22 cellular contexts compared by ENCODE assay signal in genomic region chr2:343355-343754, GRCh38. TPM values are rescaled to one million over a fixed set of nuclear protein-coding genes. Genes with fewer than 3 reads are reported as not detected.
A peak's percentile ranks its signal among the peaks of the same experiment; 100 is the strongest.
DNase-seq lines count a peak whose midpoint lies in the region; ATAC-seq and TF ChIP-seq lines count a peak whose summit lies in the region.
"Had no signal": no experiment of that assay in that cellular context is flagged by ENCODE, and none has a peak within 500 bp of the region (broad histone marks: within the 10 kb centered on the region; RNA-seq: fewer than 3 reads in every experiment).

No MANE protein-coding gene starts in this region.

- intact Hi-C loops in CD8-positive, alpha-beta T cell (cut with DNase I, micrococcal nuclease), result no loop called here
- intact Hi-C loops in PC-9 (cut with micrococcal nuclease; ENCODE audit: unreplicated experiment), result no loop called here

- POLR2A ChIA-PET in CD8-positive, alpha-beta T cell (lab: Charles Lee), result interaction anchor here (1.1 kb wide), 1 partner anchor 14 kb away, joined by 3 read pairs; no protein-coding TSS in a partner anchor
- POLR2A ChIA-PET in PC-9 (lab: Charles Lee; ENCODE audit: unreplicated experiment), result no interaction called here

- peaks cover 10% of the 10 kb centered on the region for H3K4me1 Mint-ChIP-seq in CD8-positive, alpha-beta T cell (ENCODE audit: low read depth)
- H3K4me1 Mint-ChIP-seq in IgD-negative memory B cell (peaks cover 9 to 20% (median 17%) of the 10 kb centered on the region in 3 donors), memory B cell (peaks cover 7% of the 10 kb centered on the region)

- H3K9me3 ChIP-seq in CD8-positive, alpha-beta T cell (ENCODE audit: low read length), result peaks cover 3% of the 10 kb centered on the region
- no peaks in the 10 kb centered on the region for H3K9me3 ChIP-seq in PC-9 (ENCODE audit: insufficient read depth, low read depth)

- no peaks in the 10 kb centered on the region for H4K20me1 ChIP-seq in PC-9 (ENCODE audit: insufficient read depth)
- H4K20me1 ChIP-seq: BLaER1 had no signal

- H3K27ac ChIP-seq in CD8-positive, alpha-beta T cell (ENCODE audit: low read depth, low read length), result no peak overlapping the region
- no peak overlapping the region for H3K27ac ChIP-seq in PC-9
- H3K27ac ChIP-seq: BLaER1, C4-2B, GM23248 had no signal

- H3K27me3 Mint-ChIP-seq in CD8-positive, alpha-beta T cell (ENCODE audit: low read depth), result peaks cover 9% of the 10 kb centered on the region
- H3K27me3 Mint-ChIP-seq in IgD-negative memory B cell, result peaks cover 1% of the 10 kb centered on the region
- peaks cover 3% of the 10 kb centered on the region for H3K27me3 Mint-ChIP-seq in memory B cell

- no peak overlapping the region for H3K4me3 Mint-ChIP-seq in CD8-positive, alpha-beta T cell
- peak overlapping the region in 2 of 4 donors; percentile 30 to 69 for H3K4me3 Mint-ChIP-seq in IgD-negative memory B cell
- H3K4me3 Mint-ChIP-seq in memory B cell, result no peak overlapping the region
- H3K4me3 Mint-ChIP-seq: CD4-positive, CD25-positive, alpha-beta regulatory T cell had no signal

- 0 out of 2 replicates have a peak overlapping the region, but pooled peaks have one; percentile 2 for H3K4me2 ChIP-seq in PC-9
- H3K4me2 ChIP-seq: BLaER1 had no signal

- H3K9me3 Mint-ChIP-seq in CD8-positive, alpha-beta T cell, result no peaks in the 10 kb centered on the region
- peaks cover 4 to 6% (median 5%) of the 10 kb centered on the region in 3 donors for H3K9me3 Mint-ChIP-seq in IgD-negative memory B cell
- H3K9me3 Mint-ChIP-seq in memory B cell, result peaks cover 2% of the 10 kb centered on the region

- H2AFZ ChIP-seq in PC-9, result no peak overlapping the region
- H2AFZ ChIP-seq: GM23248 had no signal

- no peaks in the 10 kb centered on the region for H3K36me3 ChIP-seq in CD8-positive, alpha-beta T cell (ENCODE audit: insufficient read depth, low read length)
- H3K36me3 ChIP-seq in PC-9 (ENCODE audit: low read depth), result no peaks in the 10 kb centered on the region
- H3K36me3 ChIP-seq: BLaER1 had no signal

- ATAC-seq in CD8-positive, alpha-beta T cell, result no peak
- ATAC-seq in memory B cell (ENCODE audit: low read depth), result peak; percentile 81
- ATAC-seq: GM12878 had no signal

- no peaks in the 10 kb centered on the region for H3K79me2 ChIP-seq in PC-9 (ENCODE audit: low read depth)

- no peak for DNase-seq in CD8-positive, alpha-beta T cell
- DNase-seq in PC-9, result no peak
- DNase-seq in memory B cell (ENCODE audit: low spot score in 2 of 2), result no peak
- no peak for DNase-seq in NCI-H2227 treated with DMSO at 0.1 percent for 48 hours (lab: John Stamatoyannopoulos, UW)
- DNase-seq in COR-L47 (lab: John Stamatoyannopoulos, UW), result no peak
- DNase-seq in NCI-H2107 treated with DMSO at 0.1 percent for 48 hours (lab: John Stamatoyannopoulos, UW; ENCODE audit: unreplicated experiment), result no peak
- DNase-seq in NCI-H1694 (lab: John Stamatoyannopoulos, UW), result no peak
- DNase-seq: Calu3; CD4-positive, CD25-positive, alpha-beta regulatory T cell; DMS53; DMS79 treated with DMSO at 0.1 percent for 48 hours; GDM1; GM23248; H7; HCEC 1CT had no signal

- H3F3A ChIP-seq in PC-9 (ENCODE audit: insufficient read depth, low read depth), result no peaks in the 10 kb centered on the region

- no peak for TF ChIP-seq CTCF in CD8-positive, alpha-beta T cell (IDR thresholded peaks at IDR 0.05)
- no peak for TF ChIP-seq CTCF in PC-9 (conservative IDR thresholded peaks at IDR 0.05)

- CTCF ChIA-PET in CD8-positive, alpha-beta T cell (lab: Charles Lee), result interaction anchor here (1.0 to 2.2 kb wide), 2 partner anchors 9 to 293 kb away, joined by 3 to 6 read pairs; no protein-coding TSS in a partner anchor
- CTCF ChIA-PET in PC-9 (lab: Charles Lee), result no interaction called here

- H3K27ac Mint-ChIP-seq in CD8-positive, alpha-beta T cell, result peak overlapping the region; percentile 9
- H3K27ac Mint-ChIP-seq in IgD-negative memory B cell, result peak overlapping the region; percentile 8 to 78 (median 71)
- peak overlapping the region; percentile 56 for H3K27ac Mint-ChIP-seq in memory B cell
- H3K27ac Mint-ChIP-seq: CD4-positive, CD25-positive, alpha-beta regulatory T cell had no signal

- H3K36me3 Mint-ChIP-seq in CD8-positive, alpha-beta T cell, result peaks cover 2% of the 10 kb centered on the region
- no peaks in the 10 kb centered on the region for H3K36me3 Mint-ChIP-seq in IgD-negative memory B cell
- no peaks in the 10 kb centered on the region for H3K36me3 Mint-ChIP-seq in memory B cell
- H3K36me3 Mint-ChIP-seq: CD4-positive, CD25-positive, alpha-beta regulatory T cell had no signal

- no peaks in the 10 kb centered on the region for H3K4me1 ChIP-seq in CD8-positive, alpha-beta T cell (ENCODE audit: insufficient read depth, low read length)
- no peaks in the 10 kb centered on the region for H3K4me1 ChIP-seq in PC-9 (replicated peaks; ENCODE audit: insufficient read depth)

- no peaks in the 10 kb centered on the region for H3K27me3 ChIP-seq in CD8-positive, alpha-beta T cell (ENCODE audit: insufficient read depth, low read length)
- peaks cover 35% of the 10 kb centered on the region for H3K27me3 ChIP-seq in PC-9 (ENCODE audit: insufficient read depth, low read depth)
- H3K27me3 ChIP-seq: BLaER1 had no signal

- H3K4me3 ChIP-seq in CD8-positive, alpha-beta T cell (ENCODE audit: low read depth, low read length), result no peak overlapping the region
- no peak overlapping the region for H3K4me3 ChIP-seq in PC-9
- H3K4me3 ChIP-seq: BLaER1, GM12878, GM23248 had no signal

- BruUV-seq in PC-9 (replicated peaks; lab: Mats Ljungman, UMichigan), result no TSS peak

- H3K9me2 ChIP-seq in PC-9 (ENCODE audit: insufficient read depth), result no peaks in the 10 kb centered on the region

RNA-seq across cellular contexts. Expression of gene ALKAL2, which starts 55.5 kb away (rescaled TPM):
- total RNA-seq in CD8-positive, alpha-beta T cell, result under 1 TPM in 1 of 2 experiments, not detected in 1; 0.22 TPM
- 3.5 TPM for polyA plus RNA-seq in IgD-negative memory B cell
- not detected in 2 replicates for total RNA-seq in PC-9 (2021)
- total RNA-seq: A172; A673; Calu3; CD4-positive, CD25-positive, alpha-beta regulatory T cell; CD8-positive, alpha-beta memory T cell; GM12878; GM23248 had no signal
- polyA plus RNA-seq: CD8-positive, alpha-beta memory T cell; GM23248 had no signal

Comparison
In these comparisons a context has a peak if more than half of its experiments do, and no peak if none do; other contexts are left out.
1. H3K27ac Mint-ChIP-seq: peak in every context shown above with its lines; median percentile 71 in IgD-negative memory B cell; 56 in memory B cell; 9 in CD8-positive, alpha-beta T cell.